9 cellular contexts compared by ENCODE assay signal in genomic region chr18:77366725-77367641, GRCh38.
DNase-seq lines count a peak whose midpoint lies in the region; ATAC-seq and TF ChIP-seq lines count a peak whose summit lies in the region.
"Had no signal": no experiment of that assay in that cellular context is flagged by ENCODE, and none has a peak within 500 bp of the region (broad histone marks: within the 10 kb centered on the region; RNA-seq: fewer than 3 reads in every experiment).

No MANE protein-coding gene starts in this region.

- ATAC-seq in GM21619 (IDR thresholded peaks at IDR 0.05; ENCODE audit: unreplicated experiment) (no peak), HG03135 (IDR thresholded peaks at IDR 0.05; ENCODE audit: unreplicated experiment) (no peak)
- ATAC-seq: CD8-positive, alpha-beta T cell had no signal

- CTCF ChIA-PET in activated naive CD4-positive, alpha-beta T cell treated with anti-CD3 and anti-CD28 coated beads, Interleukin-2, amount 10 ng/mL, durations not matched to agents 7 days and 5 days (lab: Charles Lee): interaction anchor here (0.6 kb wide), 1 partner anchor 66 kb away, joined by 3 read pairs; no protein-coding TSS in a partner anchor

- H3K27me3 ChIP-seq in endocrine pancreas (ENCODE audit: control insufficient read depth, insufficient read depth, low read length): no peaks in the 10 kb centered on the region
- no peaks in the 10 kb centered on the region for H3K27me3 ChIP-seq in smooth muscle cell (ENCODE audit: low read depth)

- no peaks in the 10 kb centered on the region for H3K36me3 ChIP-seq in endocrine pancreas (ENCODE audit: control insufficient read depth, insufficient read depth, low read length)
- no peaks in the 10 kb centered on the region for H3K36me3 ChIP-seq in smooth muscle cell (ENCODE audit: low read depth)

- peak in 12 of 14 donors; percentile 1 to 67 (median 48) for DNase-seq in C1 segment of cervical spinal cord (lab: John Stamatoyannopoulos, UW)
- peak; percentile 69 for DNase-seq in NCI-H446 treated with DMSO at 0.1 percent for 48 hours (lab: John Stamatoyannopoulos, UW)
- DNase-seq in nephron progenitor cell: peak; percentile 32
- DNase-seq in activated naive CD4-positive, alpha-beta T cell treated with anti-CD3 and anti-CD28 coated beads, Interleukin-2, amount 10 ng/mL, durations not matched to agents 7 days and 5 days: no peak
- no peak for DNase-seq in smooth muscle cell (lab: John Stamatoyannopoulos, UW; ENCODE audit: unreplicated experiment)
- DNase-seq: CD8-positive, alpha-beta T cell had no signal

- peaks cover 13% of the 10 kb centered on the region for H3K27me3 Mint-ChIP-seq in nephron progenitor cell (ENCODE audit: low read depth, poor library complexity)
- peaks cover 24% of the 10 kb centered on the region for H3K27me3 Mint-ChIP-seq in activated naive CD4-positive, alpha-beta T cell treated with anti-CD3 and anti-CD28 coated beads, Interleukin-2, amount 10 ng/mL, durations not matched to agents 7 days and 5 days

- H3K4me3 ChIP-seq in endocrine pancreas (ENCODE audit: control insufficient read depth, insufficient read depth, low read length) (peak overlapping the region; percentile 82), smooth muscle cell (no peak overlapping the region)

- peaks cover 9% of the 10 kb centered on the region for H3K36me3 Mint-ChIP-seq in nephron progenitor cell (ENCODE audit: low read depth)
- no peaks in the 10 kb centered on the region for H3K36me3 Mint-ChIP-seq in activated naive CD4-positive, alpha-beta T cell treated with anti-CD3 and anti-CD28 coated beads, Interleukin-2, amount 10 ng/mL, durations not matched to agents 7 days and 5 days
- H3K36me3 Mint-ChIP-seq: CD8-positive, alpha-beta T cell had no signal

- TF ChIP-seq CTCF in nephron progenitor cell (IDR thresholded peaks at IDR 0.05) (no peak), smooth muscle cell (IDR thresholded peaks at IDR 0.05; ENCODE audit: borderline replicate concordance, insufficient read depth, poor library complexity, severe bottlenecking) (no peak)

- H3K9me3 ChIP-seq in endocrine pancreas (ENCODE audit: control insufficient read depth, low read length): peaks cover 2% of the 10 kb centered on the region
- H3K9me3 ChIP-seq in smooth muscle cell (replicated peaks; ENCODE audit: low read depth): no peaks in the 10 kb centered on the region

- peaks cover 52% of the 10 kb centered on the region for H3K9me3 Mint-ChIP-seq in nephron progenitor cell
- peaks cover 10% of the 10 kb centered on the region for H3K9me3 Mint-ChIP-seq in activated naive CD4-positive, alpha-beta T cell treated with anti-CD3 and anti-CD28 coated beads, Interleukin-2, amount 10 ng/mL, durations not matched to agents 7 days and 5 days

- H3K79me2 ChIP-seq in smooth muscle cell (ENCODE audit: low read depth): no peaks in the 10 kb centered on the region

- no peak overlapping the region for H2AFZ ChIP-seq in smooth muscle cell (ENCODE audit: low read depth)

- H3K4me2 ChIP-seq in smooth muscle cell: no peak overlapping the region

- H3F3A ChIP-seq in smooth muscle cell (ENCODE audit: low read depth): no peaks in the 10 kb centered on the region

- H3K9ac ChIP-seq in endocrine pancreas (ENCODE audit: control insufficient read depth, insufficient read depth, low read length) (peak overlapping the region; percentile 55), smooth muscle cell (ENCODE audit: low read depth) (no peak overlapping the region)

- H4K20me1 ChIP-seq in smooth muscle cell (ENCODE audit: low read depth): no peaks in the 10 kb centered on the region

- H3K4me1 Mint-ChIP-seq in nephron progenitor cell: peaks cover 31% of the 10 kb centered on the region
- H3K4me1 Mint-ChIP-seq in activated naive CD4-positive, alpha-beta T cell treated with anti-CD3 and anti-CD28 coated beads, Interleukin-2, amount 10 ng/mL, durations not matched to agents 7 days and 5 days: no peaks in the 10 kb centered on the region

- WGBS in smooth muscle cell (ENCODE audit: low lambda C conversion rate): 85% methylated on average over 27 of the region's 27 CpGs

- no peak overlapping the region for H3K27ac ChIP-seq in smooth muscle cell (ENCODE audit: low read depth)

- H3K4me1 ChIP-seq in endocrine pancreas (ENCODE audit: control insufficient read depth, insufficient read depth, low read length): no peaks in the 10 kb centered on the region
- H3K4me1 ChIP-seq in smooth muscle cell (ENCODE audit: low read depth): no peaks in the 10 kb centered on the region

- peak overlapping the region; percentile 41 for H3K4me3 Mint-ChIP-seq in nephron progenitor cell
- no peak overlapping the region for H3K4me3 Mint-ChIP-seq in activated naive CD4-positive, alpha-beta T cell treated with anti-CD3 and anti-CD28 coated beads, Interleukin-2, amount 10 ng/mL, durations not matched to agents 7 days and 5 days
- H3K4me3 Mint-ChIP-seq: CD8-positive, alpha-beta T cell had no signal

- H3K27ac Mint-ChIP-seq in nephron progenitor cell: peak overlapping the region; percentile 66
- no peak overlapping the region for H3K27ac Mint-ChIP-seq in activated naive CD4-positive, alpha-beta T cell treated with anti-CD3 and anti-CD28 coated beads, Interleukin-2, amount 10 ng/mL, durations not matched to agents 7 days and 5 days
- H3K27ac Mint-ChIP-seq: CD8-positive, alpha-beta T cell had no signal

Comparison
In these comparisons a context has a peak if more than half of its experiments do, and no peak if none do; other contexts are left out.
1. DNase-seq: peak in C1 segment of cervical spinal cord (12 of 14), NCI-H446 treated with DMSO at 0.1 percent for 48 hours (single experiment) and nephron progenitor cell (single experiment); none in activated naive CD4-positive, alpha-beta T cell treated with anti-CD3 and anti-CD28 coated beads, Interleukin-2, amount 10 ng/mL, durations not matched to agents 7 days and 5 days (single experiment) and smooth muscle cell (single experiment).